Comparison of ENCODE assay signal across 6 cellular contexts in genomic region chr14:35444104-35444503, GRCh38.
"Had no signal": no experiment of that assay in that cellular context is flagged by ENCODE, and none has a peak within 500 bp of the region (broad histone marks: within the 10 kb centered on the region; RNA-seq: fewer than 3 reads in every experiment).

No MANE protein-coding gene starts in this region.

- DNase-seq: IMR-90, KBM-7, KG1 had no signal

- ATAC-seq: K562 had no signal

- H3K27ac ChIP-seq: HL-60 had no signal

- FAIRE-seq: HTR-8/SVneo, K562 had no signal

- H3K4me3 ChIP-seq: K562 had no signal
